24 cellular contexts compared by ENCODE assay signal in the genomic region with DNA sequence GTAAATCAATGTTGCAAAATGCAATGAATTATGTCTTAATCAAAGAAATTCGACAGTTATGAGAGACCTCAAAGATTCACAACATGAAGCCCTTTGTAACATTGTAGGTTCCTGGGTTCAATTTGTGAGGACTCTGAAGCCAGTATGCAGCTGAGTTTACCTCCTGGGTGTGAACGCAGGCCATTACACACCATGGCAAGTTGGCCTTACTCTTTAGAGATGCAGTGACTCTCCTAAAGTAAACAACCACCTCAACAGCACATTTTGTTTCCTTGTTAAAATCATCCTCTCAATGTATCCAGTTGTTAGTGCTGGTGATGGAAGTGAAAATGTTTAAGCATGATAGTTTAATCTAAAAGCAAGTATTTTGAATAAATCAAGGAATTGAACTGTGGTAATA.
"Had no signal": no experiment of that assay in that cellular context is flagged by ENCODE, and none has a peak within 500 bp of the region (broad histone marks: within the 10 kb centered on the region; RNA-seq: fewer than 3 reads in every experiment).

No MANE protein-coding gene starts in this region.

- H3K27ac Mint-ChIP-seq: activated CD4-positive, alpha-beta memory T cell treated with anti-CD3 and anti-CD28 coated beads, Interleukin-2, amount 10 ng/mL, durations not matched to agents 7 days and 5 days; activated CD4-positive, alpha-beta T cell treated with anti-CD3 and anti-CD28 coated beads for 36 hours; activated naive CD4-positive, alpha-beta T cell treated with anti-CD3 and anti-CD28 coated beads, Interleukin-2, amount 10 ng/mL, durations not matched to agents 7 days and 5 days; activated naive CD8-positive, alpha-beta T cell treated with anti-CD3 and anti-CD28 coated beads for 36 hours; activated T-cell treated with anti-CD3 and anti-CD28 coated beads, Interleukin-2, amount 50 U/mL, for 72 hours; activated T-helper 2 cell treated with anti-CD3 and anti-CD28 coated beads, Interferon-gamma antibody, Interleukin-2, Interleukin-4, amounts not matched to agents 10 μg/mL and 5 μg/mL and 100 μg/mL, durations not matched to agents 14 hours and 24 hours and 36 hours; T-cell had no signal

- H3K36me3 Mint-ChIP-seq: activated naive CD4-positive, alpha-beta T cell treated with anti-CD3 and anti-CD28 coated beads, Interleukin-2, amount 10 ng/mL, durations not matched to agents 7 days and 5 days; activated naive CD8-positive, alpha-beta T cell treated with anti-CD3 and anti-CD28 coated beads for 36 hours; T-cell had no signal

- DNase-seq: activated CD4-positive, alpha-beta memory T cell treated with anti-CD3 and anti-CD28 coated beads, Interleukin-2, amount 10 ng/mL, durations not matched to agents 7 days and 5 days; activated CD4-positive, alpha-beta T cell treated with anti-CD3 and anti-CD28 coated beads for 36 hours; activated CD4-positive, alpha-beta T cell treated with anti-CD3 and anti-CD28 coated beads, Interleukin-2, amount 50 U/mL, for 1 hour; activated gamma-delta T cell treated with Interleukin-2 at 50 U/mL for 16 hours; activated naive CD4-positive, alpha-beta T cell treated with anti-CD3 and anti-CD28 coated beads, Interleukin-2, amount 10 ng/mL, durations not matched to agents 7 days and 5 days; activated naive CD8-positive, alpha-beta T cell treated with anti-CD3 and anti-CD28 coated beads for 36 hours; activated T-cell treated with anti-CD3 and anti-CD28 coated beads for 4 hours; activated T-cell treated with anti-CD3 and anti-CD28 coated beads, Interleukin-2, amount 50 U/mL, for 72 hours; anterior cingulate cortex; cerebellar nuclear complex; MV-4-11; NCI-H1092 treated with DMSO at 0.1 percent for 48 hours; NCI-H1436; NCI-H1694 treated with DMSO at 0.1 percent for 48 hours; NCI-H2029 treated with DMSO at 0.1 percent for 48 hours; NCI-H510A treated with DMSO at 0.1 percent for 48 hours; SHP77; T-cell; T-helper 2 cell; T1000 had no signal

- H3K4me3 Mint-ChIP-seq: activated CD4-positive, alpha-beta memory T cell treated with anti-CD3 and anti-CD28 coated beads, Interleukin-2, amount 10 ng/mL, durations not matched to agents 7 days and 5 days; activated CD4-positive, alpha-beta T cell treated with anti-CD3 and anti-CD28 coated beads for 36 hours; activated naive CD4-positive, alpha-beta T cell treated with anti-CD3 and anti-CD28 coated beads, Interleukin-2, amount 10 ng/mL, durations not matched to agents 7 days and 5 days; activated naive CD8-positive, alpha-beta T cell treated with anti-CD3 and anti-CD28 coated beads for 36 hours; activated T-cell treated with anti-CD3 and anti-CD28 coated beads, Interleukin-2, amount 50 U/mL, for 72 hours; T-cell had no signal

- H3K9me3 Mint-ChIP-seq: activated naive CD4-positive, alpha-beta T cell treated with anti-CD3 and anti-CD28 coated beads, Interleukin-2, amount 10 ng/mL, durations not matched to agents 7 days and 5 days; activated naive CD8-positive, alpha-beta T cell treated with anti-CD3 and anti-CD28 coated beads for 36 hours; activated T-cell treated with anti-CD3 and anti-CD28 coated beads, Interleukin-2, amount 50 U/mL, for 72 hours; activated T-helper 2 cell treated with anti-CD3 and anti-CD28 coated beads, Interferon-gamma antibody, Interleukin-2, Interleukin-4, amounts not matched to agents 10 μg/mL and 5 μg/mL and 100 μg/mL, durations not matched to agents 14 hours and 24 hours and 36 hours; T-cell had no signal

- ATAC-seq: activated CD4-positive, alpha-beta T cell treated with anti-CD3 and anti-CD28 coated beads for 36 hours; activated T-cell treated with anti-CD3 and anti-CD28 coated beads, Interleukin-2, amount 50 U/mL, for 72 hours; T-cell had no signal

- H3K27me3 Mint-ChIP-seq: activated CD4-positive, alpha-beta memory T cell treated with anti-CD3 and anti-CD28 coated beads, Interleukin-2, amount 10 ng/mL, durations not matched to agents 7 days and 5 days; activated CD4-positive, alpha-beta T cell treated with anti-CD3 and anti-CD28 coated beads for 36 hours; activated naive CD4-positive, alpha-beta T cell treated with anti-CD3 and anti-CD28 coated beads, Interleukin-2, amount 10 ng/mL, durations not matched to agents 7 days and 5 days; activated naive CD8-positive, alpha-beta T cell treated with anti-CD3 and anti-CD28 coated beads for 36 hours; T-cell had no signal

- H3K4me1 Mint-ChIP-seq: activated CD4-positive, alpha-beta memory T cell treated with anti-CD3 and anti-CD28 coated beads, Interleukin-2, amount 10 ng/mL, durations not matched to agents 7 days and 5 days; activated CD4-positive, alpha-beta T cell treated with anti-CD3 and anti-CD28 coated beads for 36 hours; activated naive CD4-positive, alpha-beta T cell treated with anti-CD3 and anti-CD28 coated beads, Interleukin-2, amount 10 ng/mL, durations not matched to agents 7 days and 5 days; activated naive CD8-positive, alpha-beta T cell treated with anti-CD3 and anti-CD28 coated beads for 36 hours had no signal

- FAIRE-seq: colon, RCC 7860, TTC549 had no signal
